ENCODE assay signal across 1 cellular context in the genomic region with DNA sequence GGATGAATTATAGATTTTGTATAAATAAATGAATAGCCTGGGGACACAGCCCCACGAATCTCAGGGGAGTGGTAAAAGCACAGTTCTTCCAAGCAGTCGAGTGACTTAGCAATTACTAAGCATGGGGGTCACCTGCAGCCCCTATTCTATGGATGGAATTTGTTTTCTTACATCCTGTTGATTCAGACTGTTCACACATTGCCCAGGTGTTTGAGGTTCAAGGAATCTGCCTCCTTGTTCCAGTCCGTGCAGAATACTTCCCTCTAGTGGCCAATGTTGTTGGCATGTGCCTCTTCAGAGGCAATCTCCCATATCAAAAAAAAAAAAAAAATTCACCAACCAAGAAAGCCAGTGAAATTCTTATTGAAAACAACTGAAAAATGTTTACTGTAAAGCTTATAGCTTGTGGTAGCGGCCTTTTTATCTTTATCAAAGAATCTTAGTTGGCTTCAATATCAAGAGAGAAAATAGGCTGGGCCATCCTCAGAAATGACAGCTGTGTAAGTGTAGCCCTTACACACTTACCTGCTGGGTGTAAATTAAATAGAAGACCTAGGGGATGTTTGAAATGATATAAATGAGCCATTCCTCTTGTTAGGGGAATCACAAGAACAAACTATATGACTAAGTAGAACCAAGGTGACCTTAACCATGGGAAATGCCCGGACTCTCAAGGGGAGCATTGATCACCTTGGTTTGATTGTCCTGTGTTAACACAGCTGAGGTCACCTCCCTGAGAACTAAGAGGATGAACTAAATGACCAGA.
TF ChIP-seq lines count a peak whose summit lies in the region.

No MANE protein-coding gene starts in this region.

TF ChIP-seq in IMR-90, 13 proteins besides CTCF, POLR2A, EP300 and RAD21:
- no peak for TF ChIP-seq CHD1 (IDR thresholded peaks at IDR 0.05; ENCODE audit: low read depth, low read length)
- no peak for TF ChIP-seq MAFK (IDR thresholded peaks at IDR 0.05; ENCODE audit: low read depth, low read length)
- TF ChIP-seq, protein P1, sequence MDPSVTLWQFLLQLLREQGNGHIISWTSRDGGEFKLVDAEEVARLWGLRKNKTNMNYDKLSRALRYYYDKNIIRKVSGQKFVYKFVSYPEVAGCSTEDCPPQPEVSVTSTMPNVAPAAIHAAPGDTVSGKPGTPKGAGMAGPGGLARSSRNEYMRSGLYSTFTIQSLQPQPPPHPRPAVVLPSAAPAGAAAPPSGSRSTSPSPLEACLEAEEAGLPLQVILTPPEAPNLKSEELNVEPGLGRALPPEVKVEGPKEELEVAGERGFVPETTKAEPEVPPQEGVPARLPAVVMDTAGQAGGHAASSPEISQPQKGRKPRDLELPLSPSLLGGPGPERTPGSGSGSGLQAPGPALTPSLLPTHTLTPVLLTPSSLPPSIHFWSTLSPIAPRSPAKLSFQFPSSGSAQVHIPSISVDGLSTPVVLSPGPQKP (IDR thresholded peaks at IDR 0.05; ENCODE audit: borderline replicate concordance, low read depth, low read length), result no peak
- TF ChIP-seq FOS (IDR thresholded peaks at IDR 0.05; ENCODE audit: low read depth, low read length), result no peak
- no peak for TF ChIP-seq MXI1 (IDR thresholded peaks at IDR 0.05; ENCODE audit: borderline replicate concordance, low read depth, low read length)
- peak; percentile 65 for TF ChIP-seq SMC3 (IDR thresholded peaks at IDR 0.05; ENCODE audit: low read depth, low read length)
- TF ChIP-seq BHLHE40 (IDR thresholded peaks at IDR 0.05; ENCODE audit: low read depth, low read length), result peak; percentile 36; the same call in 1 of the 2 replicates
- TF ChIP-seq RFX5 (IDR thresholded peaks at IDR 0.05; ENCODE audit: low read depth, low read length), result no peak
- no peak for TF ChIP-seq RCOR1 (IDR thresholded peaks at IDR 0.05; ENCODE audit: insufficient replicate concordance, low read length)
